In the genomic region with DNA sequence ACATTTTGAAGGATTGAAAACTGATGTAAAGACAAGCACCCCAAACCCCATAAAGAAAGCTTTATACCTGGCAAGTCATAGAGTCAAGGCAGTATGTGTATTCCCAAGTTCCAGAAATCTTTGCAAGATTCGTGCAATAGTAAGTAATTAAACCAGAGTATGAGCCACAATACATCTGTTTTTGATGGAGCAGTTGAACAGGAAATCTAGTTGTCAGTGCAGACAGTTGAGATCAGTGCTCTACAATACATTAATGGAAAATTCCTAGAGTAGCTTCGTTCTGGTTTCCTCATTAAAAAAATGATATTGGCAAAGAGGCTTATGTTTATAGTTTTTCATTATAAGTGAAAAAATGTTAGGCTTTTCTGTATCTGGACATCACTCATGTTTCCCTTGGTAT, we compare ENCODE assay signal across 17 cellular contexts.
"Had no signal": no experiment of that assay in that cellular context is flagged by ENCODE, and none has a peak within 500 bp of the region (broad histone marks: within the 10 kb centered on the region; RNA-seq: fewer than 3 reads in every experiment).

No MANE protein-coding gene starts in this region.

- H3K36me3 ChIP-seq: neutrophil, transverse colon had no signal

- ATAC-seq: foreskin keratinocyte, left ventricle myocardium superior, natural killer cell had no signal

- H3K4me3 ChIP-seq: transverse colon had no signal

- H3K9me3 ChIP-seq: neutrophil, transverse colon had no signal

- H3K27me3 ChIP-seq: foreskin keratinocyte, neutrophil, transverse colon had no signal

- H3K27ac ChIP-seq: foreskin keratinocyte, neutrophil, transverse colon had no signal

- DNase-seq: activated CD4-positive, alpha-beta T cell treated with anti-CD3 and anti-CD28 coated beads, Interleukin-2, amount 50 U/mL, for 1 hour; activated naive CD4-positive, alpha-beta T cell; activated naive CD8-positive, alpha-beta T cell treated with anti-CD3 and anti-CD28 coated beads, Interleukin-2, amount 10 ng/mL, durations not matched to agents 7 days and 5 days; anterior cingulate cortex; erythroblast; glutamatergic neuron; hypothalamus; left ventricle myocardium superior; natural killer cell; stimulated activated CD4-positive, alpha-beta T cell treated with anti-CD3 and anti-CD28 coated beads, Interleukin-4, amount 100 ng/mL, for 4 hours; stimulated activated CD8-positive, alpha-beta memory T cell treated with anti-CD3 and anti-CD28 coated beads, Interleukin-4, amount 100 ng/mL, for 48 hours; stimulated activated naive CD4-positive, alpha-beta T cell treated with Interleukin-2 at 50 U/mL for 16 hours; substantia nigra; T-helper 2 cell; transverse colon had no signal

- H3K4me1 ChIP-seq: foreskin keratinocyte, transverse colon had no signal
